In the genomic region with DNA sequence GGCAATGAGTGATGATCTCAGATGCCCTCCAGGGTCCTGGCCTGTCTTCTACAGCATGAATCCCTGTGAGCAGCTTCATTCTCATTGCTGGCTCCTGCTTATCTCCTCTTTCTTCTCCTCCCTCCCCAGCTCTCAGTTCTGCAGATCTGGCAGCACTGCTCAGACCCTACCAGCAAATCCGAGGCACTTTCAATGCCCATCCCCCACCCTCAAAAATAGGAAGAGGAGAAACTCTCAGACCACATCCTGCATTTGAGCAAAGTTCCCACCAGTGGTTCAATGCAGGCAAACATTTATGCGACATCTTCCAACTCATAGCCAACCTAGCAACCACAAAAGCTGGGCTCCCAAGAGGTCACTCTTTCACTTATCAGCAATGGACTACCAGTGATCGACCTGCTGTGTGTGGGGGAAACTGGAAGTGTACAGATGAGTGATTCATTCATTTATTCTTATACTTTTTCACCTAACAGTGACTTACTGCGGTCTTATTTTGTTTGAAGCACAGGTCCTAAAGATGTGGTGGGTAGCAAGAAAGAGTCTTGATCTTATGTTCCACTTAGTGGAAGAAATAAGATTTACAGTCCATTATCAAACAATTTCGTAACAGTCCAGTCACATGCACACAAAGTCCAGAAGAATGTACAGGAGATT, we compare ENCODE assay signal across 8 cellular contexts. TPM values are rescaled to one million over a fixed set of nuclear protein-coding genes. Genes with fewer than 3 reads are reported as not detected.
DNase-seq lines count a peak whose midpoint lies in the region; ATAC-seq and TF ChIP-seq lines count a peak whose summit lies in the region.

No MANE protein-coding gene starts in this region.

- H3K27ac ChIP-seq in body of pancreas: no peak overlapping the region
- H3K27ac ChIP-seq in uterus: no peak overlapping the region

- intact Hi-C loops in activated CD4-positive, alpha-beta T cell treated with anti-CD3 and anti-CD28 coated beads, Interleukin-2, amount 10 ng/mL, durations not matched to agents 24 days and 14 days (cut with micrococcal nuclease): loop anchor here (1.0 to 5.0 kb wide), 6 partner anchors 7 to 536 kb away; a partner anchor contains a TSS
- intact Hi-C loops in body of pancreas (cut with DNase I): no loop called here
- intact Hi-C loops in uterus (cut with DNase I; ENCODE audit: low total_unique reads): no loop called here

- H3K9me3 ChIP-seq in body of pancreas (no peaks in the 10 kb centered on the region), uterus (no peaks in the 10 kb centered on the region)

- WGBS in body of pancreas, 2 donors: 32 to 34% methylated on average over 5 of the region's 5 CpGs

- TF ChIP-seq POLR2A in body of pancreas (IDR thresholded peaks at IDR 0.05): no peak
- TF ChIP-seq POLR2A in uterus (IDR thresholded peaks at IDR 0.05): no peak

- H3K4me3 Mint-ChIP-seq in activated CD4-positive, alpha-beta T cell treated with anti-CD3 and anti-CD28 coated beads, Interleukin-2, amount 10 ng/mL, durations not matched to agents 24 days and 14 days: peak overlapping the region; percentile 71
- peak overlapping the region; percentile 65 for H3K4me3 Mint-ChIP-seq in stimulated activated naive CD8-positive, alpha-beta T cell treated with anti-CD3 and anti-CD28 coated beads, Interleukin-15, Interleukin-2, amounts not matched to agents 100 ng/mL and 50 ng/mL, for 24 hours

- H3K4me3 ChIP-seq in body of pancreas (no peak overlapping the region), uterus (no peak overlapping the region)

- H3K4me1 ChIP-seq in body of pancreas: peaks cover 13% of the 10 kb centered on the region
- no peaks in the 10 kb centered on the region for H3K4me1 ChIP-seq in uterus

- TF ChIP-seq CTCF in body of pancreas (IDR thresholded peaks at IDR 0.05) (no peak), uterus (IDR thresholded peaks at IDR 0.05) (no peak)

- peaks cover 83% of the 10 kb centered on the region for H3K4me1 Mint-ChIP-seq in activated CD4-positive, alpha-beta T cell treated with anti-CD3 and anti-CD28 coated beads, Interleukin-2, amount 10 ng/mL, durations not matched to agents 24 days and 14 days
- peaks cover 96% of the 10 kb centered on the region for H3K4me1 Mint-ChIP-seq in stimulated activated naive CD8-positive, alpha-beta T cell treated with anti-CD3 and anti-CD28 coated beads, Interleukin-15, Interleukin-2, amounts not matched to agents 100 ng/mL and 50 ng/mL, for 24 hours (ENCODE audit: low read depth)

- H3K36me3 ChIP-seq in body of pancreas (replicated peaks in 1 of 2; ENCODE audit: insufficient read depth in 1 of 2, low read depth in 2 of 2) (no peaks in the 10 kb centered on the region), uterus (no peaks in the 10 kb centered on the region)

- H3K27me3 Mint-ChIP-seq in activated CD4-positive, alpha-beta T cell treated with anti-CD3 and anti-CD28 coated beads, Interleukin-2, amount 10 ng/mL, durations not matched to agents 24 days and 14 days: no peaks in the 10 kb centered on the region
- no peaks in the 10 kb centered on the region for H3K27me3 Mint-ChIP-seq in stimulated activated naive CD8-positive, alpha-beta T cell treated with anti-CD3 and anti-CD28 coated beads, Interleukin-15, Interleukin-2, amounts not matched to agents 100 ng/mL and 50 ng/mL, for 24 hours

- H3K27ac Mint-ChIP-seq in activated CD4-positive, alpha-beta T cell treated with anti-CD3 and anti-CD28 coated beads, Interleukin-2, amount 10 ng/mL, durations not matched to agents 24 days and 14 days: peak overlapping the region; percentile 92
- peak overlapping the region; percentile 92 for H3K27ac Mint-ChIP-seq in stimulated activated naive CD8-positive, alpha-beta T cell treated with anti-CD3 and anti-CD28 coated beads, Interleukin-15, Interleukin-2, amounts not matched to agents 100 ng/mL and 50 ng/mL, for 24 hours

- no peaks in the 10 kb centered on the region for H3K9me3 Mint-ChIP-seq in activated CD4-positive, alpha-beta T cell treated with anti-CD3 and anti-CD28 coated beads, Interleukin-2, amount 10 ng/mL, durations not matched to agents 24 days and 14 days
- no peaks in the 10 kb centered on the region for H3K9me3 Mint-ChIP-seq in stimulated activated naive CD8-positive, alpha-beta T cell treated with anti-CD3 and anti-CD28 coated beads, Interleukin-15, Interleukin-2, amounts not matched to agents 100 ng/mL and 50 ng/mL, for 24 hours

- H3K27me3 ChIP-seq in body of pancreas: no peaks in the 10 kb centered on the region
- H3K27me3 ChIP-seq in uterus: no peaks in the 10 kb centered on the region

- ATAC-seq in HG02623 (IDR thresholded peaks at IDR 0.05; ENCODE audit: unreplicated experiment): peak; percentile 51
- peak; percentile 17 for ATAC-seq in body of pancreas

- peak; percentile 92 for DNase-seq in activated CD4-positive, alpha-beta T cell treated with anti-CD3 and anti-CD28 coated beads, Interleukin-2, amount 10 ng/mL, durations not matched to agents 24 days and 14 days
- DNase-seq in activated CD4-positive, alpha-beta T cell treated with anti-CD3 and anti-CD28 coated beads, Interleukin-2, amount 50 U/mL, for 4 hours: no peak
- DNase-seq in MV-4-11 (lab: John Stamatoyannopoulos, UW) (peak; percentile 96), body of pancreas (peak in 1 of 4 donors; percentile 39), iPS-NIHi7 (ENCODE audit: extremely low spot score) (no peak), uterus (no peak)

- H3K36me3 Mint-ChIP-seq in activated CD4-positive, alpha-beta T cell treated with anti-CD3 and anti-CD28 coated beads, Interleukin-2, amount 10 ng/mL, durations not matched to agents 24 days and 14 days (ENCODE audit: low read depth): peaks cover 3% of the 10 kb centered on the region
- no peaks in the 10 kb centered on the region for H3K36me3 Mint-ChIP-seq in stimulated activated naive CD8-positive, alpha-beta T cell treated with anti-CD3 and anti-CD28 coated beads, Interleukin-15, Interleukin-2, amounts not matched to agents 100 ng/mL and 50 ng/mL, for 24 hours (ENCODE audit: low read depth)

RNA-seq across cellular contexts. Expression of a gene that starts 5.8 kb away (rescaled TPM):
- 2.3 and 3.9 TPM in 2 replicates for total RNA-seq in activated CD4-positive, alpha-beta T cell treated with anti-CD3 and anti-CD28 coated beads, Interleukin-2, amount 10 ng/mL, durations not matched to agents 24 days and 14 days
- not detected for total RNA-seq in body of pancreas
- under 1 TPM in 2 of 4 donors, not detected in 2; 0.69 to 0.77 TPM for total RNA-seq in uterus

RNA-seq across cellular contexts. Expression of a gene that starts 21.3 kb away (rescaled TPM):
- 175 and 180 TPM in 2 replicates for total RNA-seq in activated CD4-positive, alpha-beta T cell treated with anti-CD3 and anti-CD28 coated beads, Interleukin-2, amount 10 ng/mL, durations not matched to agents 24 days and 14 days
- total RNA-seq in body of pancreas (10 to 100 TPM; 16.1 to 35.3 TPM), uterus (10 to 100 TPM in 1 of 4 donors, 1 to 10 TPM in 3; 2.3 to 25.9 (median 8.0) TPM)

Comparison
In these comparisons a context has a peak if more than half of its experiments do, and no peak if none do; other contexts are left out.
1. DNase-seq: peak in activated CD4-positive, alpha-beta T cell treated with anti-CD3 and anti-CD28 coated beads, Interleukin-2, amount 10 ng/mL, durations not matched to agents 24 days and 14 days (single experiment) and MV-4-11 (single experiment); none in activated CD4-positive, alpha-beta T cell treated with anti-CD3 and anti-CD28 coated beads, Interleukin-2, amount 50 U/mL, for 4 hours (0 of 2), iPS-NIHi7 (single experiment) and uterus (0 of 2).